6 cellular contexts compared by ENCODE assay signal in genomic region chr19:54188224-54188871, GRCh38. TPM values are rescaled to one million over a fixed set of nuclear protein-coding genes. Genes with fewer than 3 reads are reported as not detected.
DNase-seq lines count a peak whose midpoint lies in the region; FAIRE-seq and TF ChIP-seq lines count a peak whose summit lies in the region.

No MANE protein-coding gene starts in this region.

- H3K9ac ChIP-seq in kidney (ENCODE audit: low read length in 2 of 2): peak overlapping the region; percentile 72 to 84

- peak overlapping the region; percentile 47 to 79 for H3K4me3 ChIP-seq in kidney (ENCODE audit: low read length in 2 of 2)
- peak overlapping the region; percentile 71 to 82 for H3K4me3 ChIP-seq in tibial artery

- intact Hi-C loops in kidney (cut with DNase I) (no loop called here), tibial artery (cut with DNase I; ENCODE audit: low total_unique reads) (no loop called here)

- FAIRE-seq in kidney (lab: Jason Lieb, UNC): no peak

- no peaks in the 10 kb centered on the region for H3K27me3 ChIP-seq in tibial artery

- H3K36me3 ChIP-seq in KOPT-K1 (ENCODE audit: insufficient read depth, low read length) (peaks cover 27% of the 10 kb centered on the region), kidney (ENCODE audit: control insufficient read depth in 1 of 2, insufficient read depth in 2 of 2, low read length in 2 of 2) (peaks cover 2 to 4% of the 10 kb centered on the region in 2 donors), tibial artery (peaks cover 5 to 26% (median 5%) of the 10 kb centered on the region in 3 donors)

- DNase-seq in activated T-cell treated with anti-CD3 and anti-CD28 coated beads for 1 hour (ENCODE audit: low read depth): peak; percentile 46
- DNase-seq in kidney: peak; percentile 75
- DNase-seq in tibial artery: no peak
- no peak for DNase-seq in NCI-H510A (lab: John Stamatoyannopoulos, UW)
- no peak for DNase-seq in amniotic stem cell (lab: John Stamatoyannopoulos, UW)

- H3K4me1 ChIP-seq in kidney (ENCODE audit: control insufficient read depth in 1 of 2, insufficient read depth in 1 of 2, low read depth in 1 of 2, low read length in 2 of 2) (peaks cover 13 to 15% of the 10 kb centered on the region in 2 donors), tibial artery (peaks cover 4 to 24% (median 19%) of the 10 kb centered on the region in 4 donors)

- TF ChIP-seq CTCF in kidney (IDR thresholded peaks at IDR 0.05; ENCODE audit: borderline replicate concordance, extremely low read depth, insufficient read depth) (no peak), tibial artery (IDR thresholded peaks at IDR 0.05) (no peak)

- H3K27ac ChIP-seq in KOPT-K1 (ENCODE audit: low read depth, low read length, poor library complexity, severe bottlenecking): peak overlapping the region; percentile 86
- H3K27ac ChIP-seq in kidney (ENCODE audit: low read depth in 2 of 2, low read length in 2 of 2): peak overlapping the region in 1 of 2 donors; percentile 34
- H3K27ac ChIP-seq in tibial artery: peak overlapping the region; percentile 92 to 97

- H3K9me3 ChIP-seq in KOPT-K1 (ENCODE audit: insufficient read depth, low read length, poor library complexity, severe bottlenecking) (no peaks in the 10 kb centered on the region), kidney (ENCODE audit: control insufficient read depth in 1 of 2, low read length in 2 of 2) (no peaks in the 10 kb centered on the region), tibial artery (no peaks in the 10 kb centered on the region)

RNA-seq across cellular contexts. Expression of gene MBOAT7, which starts 1.0 kb away (rescaled TPM):
- total RNA-seq in kidney: 64.4 TPM
- polyA plus RNA-seq in kidney (ENCODE audit: insufficient read depth, low read depth, low replicate concordance): 41.6 TPM

RNA-seq across cellular contexts. Expression of gene TSEN34, which starts 2.8 kb away (rescaled TPM):
- total RNA-seq in kidney: 33.8 TPM
- polyA plus RNA-seq in kidney (ENCODE audit: insufficient read depth, low read depth, low replicate concordance): 51.0 TPM

RNA-seq across cellular contexts. Expression of gene RPS9, which starts 12.3 kb away (rescaled TPM):
- total RNA-seq in kidney: 1,209 TPM
- 2,020 TPM for polyA plus RNA-seq in kidney (ENCODE audit: insufficient read depth, low read depth, low replicate concordance)

RNA-seq across cellular contexts. Expression of gene TMC4, which starts 15.4 kb away (rescaled TPM):
- total RNA-seq in kidney: 98.9 TPM
- polyA plus RNA-seq in kidney (ENCODE audit: insufficient read depth, low read depth, low replicate concordance): 64.6 TPM

RNA-seq across cellular contexts. Expression of gene LENG1, which starts 28.8 kb away (rescaled TPM):
- total RNA-seq in kidney: 8.0 TPM
- polyA plus RNA-seq in kidney (ENCODE audit: insufficient read depth, low read depth, low replicate concordance): 12.2 TPM

Comparison
In these comparisons a context has a peak if more than half of its experiments do, and no peak if none do; other contexts are left out.
1. DNase-seq: peak in activated T-cell treated with anti-CD3 and anti-CD28 coated beads for 1 hour (single experiment) and kidney (single experiment); none in tibial artery (0 of 2), NCI-H510A (single experiment) and amniotic stem cell (single experiment).